24 cellular contexts compared by ENCODE assay signal in genomic region chr16:10153993-10154788, GRCh38. TPM values are rescaled to one million over a fixed set of nuclear protein-coding genes. Genes with fewer than 3 reads are reported as not detected.
"Had no signal": no experiment of that assay in that cellular context is flagged by ENCODE, and none has a peak within 500 bp of the region (broad histone marks: within the 10 kb centered on the region; RNA-seq: fewer than 3 reads in every experiment).

No MANE protein-coding gene starts in this region.

- H3K4me2 ChIP-seq: neural progenitor cell had no signal

- H3K27ac ChIP-seq: breast epithelium, foreskin keratinocyte, heart left ventricle, neural progenitor cell, right atrium auricular region, spleen, transverse colon had no signal

- H3K9me3 ChIP-seq: breast epithelium, heart left ventricle, right atrium auricular region, transverse colon had no signal

- H3K27ac Mint-ChIP-seq: activated B cell treated with CpG ODN at 0.5 μM for 24 hours; activated CD8-positive, alpha-beta T cell treated with anti-CD3 and anti-CD28 coated beads for 36 hours; activated T-helper 17 cell treated with anti-CD3 and anti-CD28 coated beads, Interleukin-2, amount 50 U/mL, for 72 hours; endodermal cell; immature natural killer cell; naive thymus-derived CD8-positive, alpha-beta T cell; neural progenitor cell had no signal

- H3K4me3 ChIP-seq: breast epithelium, heart left ventricle, neural progenitor cell, right atrium auricular region, spleen, transverse colon had no signal

- H3K4me3 Mint-ChIP-seq: activated B cell treated with CpG ODN at 0.5 μM for 24 hours; activated CD8-positive, alpha-beta T cell treated with anti-CD3 and anti-CD28 coated beads for 36 hours; activated T-cell treated with anti-CD3 and anti-CD28 coated beads, Interleukin-2, amount 50 U/mL, for 4 hours; activated T-helper 17 cell treated with anti-CD3 and anti-CD28 coated beads, Interleukin-2, amount 50 U/mL, for 72 hours; endodermal cell; immature natural killer cell; naive thymus-derived CD8-positive, alpha-beta T cell; neural progenitor cell had no signal

- H3K9ac ChIP-seq: neural progenitor cell had no signal

- H3K36me3 Mint-ChIP-seq: immature natural killer cell; naive thymus-derived CD8-positive, alpha-beta T cell; neural progenitor cell had no signal

- H3K9me3 Mint-ChIP-seq: activated CD8-positive, alpha-beta T cell treated with anti-CD3 and anti-CD28 coated beads for 36 hours; activated T-helper 17 cell treated with anti-CD3 and anti-CD28 coated beads, Interleukin-2, amount 50 U/mL, for 72 hours; endodermal cell; immature natural killer cell; neural progenitor cell had no signal

- H2AFZ ChIP-seq: neural progenitor cell had no signal

- H3K4me1 ChIP-seq: breast epithelium, foreskin keratinocyte, heart left ventricle, neural progenitor cell, right atrium auricular region, spleen, transverse colon had no signal

- H3K27me3 ChIP-seq: breast epithelium, foreskin keratinocyte, neural progenitor cell, right atrium auricular region, transverse colon had no signal

- H3K36me3 ChIP-seq: breast epithelium, heart left ventricle, neural progenitor cell, right atrium auricular region, spleen, transverse colon had no signal

- DNase-seq: activated B cell treated with CpG ODN at 0.5 μM for 24 hours; activated CD4-positive, alpha-beta T cell treated with anti-CD3 and anti-CD28 coated beads, Interleukin-2, amount 50 U/mL, for 1 hour; activated CD8-positive, alpha-beta T cell treated with anti-CD3 and anti-CD28 coated beads for 36 hours; activated gamma-delta T cell treated with Interleukin-2 at 50 U/mL for 16 hours; activated naive CD4-positive, alpha-beta T cell treated with anti-CD3 and anti-CD28 coated beads, Interleukin-2, amount 50 U/mL, for 16 hours; activated T-cell treated with anti-CD3 and anti-CD28 coated beads, Interleukin-2, amount 50 U/mL, for 4 hours; amniotic stem cell; central memory CD4-positive, alpha-beta T cell; endodermal cell; foreskin keratinocyte; heart left ventricle; hypothalamus; immature natural killer cell; naive thymus-derived CD8-positive, alpha-beta T cell; spleen; stimulated activated naive CD4-positive, alpha-beta T cell treated with Interleukin-2 at 50 U/mL for 16 hours; T-helper 2 cell; transverse colon had no signal

- H3K4me1 Mint-ChIP-seq: activated B cell treated with CpG ODN at 0.5 μM for 24 hours; activated T-helper 17 cell treated with anti-CD3 and anti-CD28 coated beads, Interleukin-2, amount 50 U/mL, for 72 hours; endodermal cell; immature natural killer cell; naive thymus-derived CD8-positive, alpha-beta T cell had no signal

- ATAC-seq: activated CD8-positive, alpha-beta T cell treated with anti-CD3 and anti-CD28 coated beads for 36 hours; activated T-cell treated with anti-CD3 and anti-CD28 coated beads, Interleukin-2, amount 50 U/mL, for 4 hours; activated T-helper 17 cell treated with anti-CD3 and anti-CD28 coated beads, Interleukin-2, amount 50 U/mL, for 72 hours; esophagus mucosa; foreskin keratinocyte; heart left ventricle; naive thymus-derived CD8-positive, alpha-beta T cell had no signal

RNA-seq across cellular contexts. Expression of gene GRIN2A, which starts 28.0 kb away (rescaled TPM):
- total RNA-seq: activated CD8-positive, alpha-beta T cell treated with anti-CD3 and anti-CD28 coated beads for 36 hours; activated T-cell treated with anti-CD3 and anti-CD28 coated beads, Interleukin-2, amount 50 U/mL, for 4 hours; activated T-helper 17 cell treated with anti-CD3 and anti-CD28 coated beads, Interleukin-2, amount 50 U/mL, for 72 hours; esophagus mucosa; foreskin keratinocyte; naive thymus-derived CD8-positive, alpha-beta T cell; pulmonary artery endothelial cell had no signal
- polyA plus RNA-seq: foreskin keratinocyte; immature natural killer cell; naive thymus-derived CD8-positive, alpha-beta T cell had no signal
